7 cellular contexts compared by ENCODE assay signal in the genomic region with DNA sequence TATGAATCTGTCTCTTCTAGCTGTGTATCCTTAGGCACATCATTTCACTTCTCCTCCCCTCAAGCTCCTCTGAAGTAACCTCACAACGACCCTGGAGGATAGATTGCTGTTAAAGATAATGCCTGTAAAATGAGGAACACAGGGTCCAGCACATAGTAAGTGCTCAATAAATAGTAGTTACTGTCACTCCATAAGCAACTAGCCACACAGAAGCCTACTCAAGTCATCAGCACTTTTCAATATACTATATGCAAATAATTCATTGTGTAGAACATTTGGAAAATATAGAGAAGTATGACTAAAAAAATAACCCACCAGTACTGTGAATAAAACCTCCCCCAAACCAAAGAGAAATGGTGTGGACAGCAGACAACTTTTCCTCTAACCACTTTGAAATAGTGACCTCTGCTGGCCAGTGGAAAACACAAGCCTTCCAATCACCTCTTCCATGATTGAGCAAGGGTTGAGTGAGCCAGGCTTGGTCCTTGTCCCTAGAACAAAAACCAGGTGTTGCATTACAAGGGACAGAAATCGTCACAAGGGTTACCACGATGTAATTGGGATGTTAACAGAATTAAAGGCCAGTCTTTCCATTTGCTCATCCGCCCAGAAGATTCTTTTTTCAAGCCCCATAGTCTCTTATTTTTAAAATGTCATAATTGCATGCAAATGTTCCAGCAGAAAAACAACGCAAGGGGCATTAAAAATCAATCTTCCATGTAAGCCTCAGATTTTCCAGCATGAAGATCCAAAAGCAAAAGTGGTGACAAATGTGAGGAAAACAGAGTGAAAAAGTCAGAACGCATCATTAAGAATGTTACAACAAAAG.
DNase-seq lines count a peak whose midpoint lies in the region; ATAC-seq lines count a peak whose summit lies in the region.

No MANE protein-coding gene starts in this region.

- no peak for ATAC-seq in HG02885 (IDR thresholded peaks at IDR 0.05; ENCODE audit: poor library complexity, unreplicated experiment)
- no peak for ATAC-seq in HG03095 (IDR thresholded peaks at IDR 0.05; ENCODE audit: unreplicated experiment)

- peak; percentile 3 for DNase-seq in DMS79 (lab: John Stamatoyannopoulos, UW)
- DNase-seq in HK-2 (ENCODE audit: unreplicated experiment), result peak; percentile 30
- peak; percentile 67 for DNase-seq in OCI-M1 (lab: John Stamatoyannopoulos, UW)
- DNase-seq in dedifferentiated amniotic fluid mesenchymal stem cell (ENCODE audit: extremely low spot score), result peak; percentile 63
- DNase-seq in medulla oblongata (ENCODE audit: extremely low spot score), result peak; percentile 59

Comparison
In these comparisons a context has a peak if more than half of its experiments do, and no peak if none do; other contexts are left out.
1. DNase-seq: peak in every context shown above with its lines; median percentile 67 in OCI-M1; 63 in dedifferentiated amniotic fluid mesenchymal stem cell; 59 in medulla oblongata; 30 in HK-2; 3 in DMS79.